In genomic region chr19:47111682-47112165, GRCh38 we compare ENCODE assay signal across 1 cellular context.
TF ChIP-seq lines count a peak whose summit lies in the region.

No MANE protein-coding gene starts in this region.

TF ChIP-seq in HEK293, 187 proteins besides CTCF, POLR2A, EP300 and RAD21 (continued from another document):
- TF ChIP-seq SALL2 (tag by site-specific recombination; IDR thresholded peaks at IDR 0.05; ENCODE audit: borderline replicate concordance) (no peak), KLF9 (tag by site-specific recombination; IDR thresholded peaks at IDR 0.05; ENCODE audit: low read depth) (no peak), ZNF768 (tag by site-specific recombination; IDR thresholded peaks at IDR 0.05) (no peak), ZBTB7A (tag by site-specific recombination; IDR thresholded peaks at IDR 0.05; ENCODE audit: low read depth) (peak; percentile 42; the same call in 1 of the 2 replicates), KLF7 (tag by site-specific recombination; IDR thresholded peaks at IDR 0.05; ENCODE audit: borderline replicate concordance) (no peak), ZBTB21 (tag by site-specific recombination; IDR thresholded peaks at IDR 0.05) (no peak), GLIS2 (tag by site-specific recombination; IDR thresholded peaks at IDR 0.05) (peak; percentile 90), FEZF1 (tag by site-specific recombination; IDR thresholded peaks at IDR 0.05) (no peak; the same call in 1 of the 2 replicates), ZNF610 (tag by site-specific recombination; IDR thresholded peaks at IDR 0.05; ENCODE audit: borderline replicate concordance) (peak; percentile 30; the same call in 1 of the 2 replicates), SP7 (tag by site-specific recombination; IDR thresholded peaks at IDR 0.05) (no peak), ZIC2 (tag by site-specific recombination; IDR thresholded peaks at IDR 0.05) (peak; percentile 95), ZNF280D (tag by site-specific recombination; IDR thresholded peaks at IDR 0.05) (no peak), MZF1 (tag by site-specific recombination; IDR thresholded peaks at IDR 0.05; ENCODE audit: borderline replicate concordance) (no peak), ZNF404 (tag by site-specific recombination; IDR thresholded peaks at IDR 0.05) (no peak), ZNF670 (tag by site-specific recombination; IDR thresholded peaks at IDR 0.05; ENCODE audit: low read depth) (no peak), YY1 (tag by site-specific recombination; IDR thresholded peaks at IDR 0.05) (no peak), GLIS1 (tag by site-specific recombination; IDR thresholded peaks at IDR 0.05) (peak; percentile 91), ZBTB11 (tag by site-specific recombination; conservative IDR thresholded peaks at IDR 0.05; ENCODE audit: low read depth) (no peak), ZNF530 (tag by site-specific recombination; IDR thresholded peaks at IDR 0.05; ENCODE audit: low read depth) (no peak), PBX3 (CRISPR knock-in tag; IDR thresholded peaks at IDR 0.05) (peak; percentile 27; the same call in 1 of the 2 replicates), SP3 (tag by site-specific recombination; IDR thresholded peaks at IDR 0.05) (no peak)
